Comparison of ENCODE assay signal across 1 cellular context in genomic region chr9:95505072-95505471, GRCh38.
TF ChIP-seq lines count a peak whose summit lies in the region.

No MANE protein-coding gene starts in this region.

TF ChIP-seq in SK-N-SH treated with all-trans-retinoic acid at 6 μM for 48 hours, 23 proteins besides CTCF, POLR2A, EP300 and RAD21 (continued from another document):
- no peak for TF ChIP-seq ZNF8 (CRISPR knock-in tag; IDR thresholded peaks at IDR 0.05)
TF ChIP-seq in SK-N-SH treated with all-trans-retinoic acid at 6 μM for 48 hours: peak in this region for 0.
